Comparison of ENCODE assay signal across 11 cellular contexts in genomic region chr16:82631701-82632685, GRCh38. TPM values are rescaled to one million over a fixed set of nuclear protein-coding genes. Genes with fewer than 3 reads are reported as not detected.
DNase-seq lines count a peak whose midpoint lies in the region; ATAC-seq and TF ChIP-seq lines count a peak whose summit lies in the region.
"Had no signal": no experiment of that assay in that cellular context is flagged by ENCODE, and none has a peak within 500 bp of the region (broad histone marks: within the 10 kb centered on the region; RNA-seq: fewer than 3 reads in every experiment).

No MANE protein-coding gene starts in this region.

- no peaks in the 10 kb centered on the region for H3K79me2 ChIP-seq in DND-41 (ENCODE audit: insufficient read depth, low read length)

- H3K27me3 Mint-ChIP-seq in Caco-2 (ENCODE audit: insufficient read depth, unreplicated experiment) = peaks cover 4% of the 10 kb centered on the region

- no TSS peak for BruUV-seq in Caco-2 (replicated peaks; lab: Mats Ljungman, UMichigan)

- H3K4me1 ChIP-seq in DND-41 (ENCODE audit: insufficient read depth, low read length) (no peaks in the 10 kb centered on the region), HAP-1 (peaks cover 46% of the 10 kb centered on the region), Caco-2 (peaks cover 28% of the 10 kb centered on the region)

- TF ChIP-seq CTCF in DND-41 (IDR thresholded peaks at IDR 0.05; ENCODE audit: borderline replicate concordance, extremely low read depth, low read length, poor library complexity, severe bottlenecking) (peak; percentile 53), astrocyte of the cerebellum (IDR thresholded peaks at IDR 0.05; ENCODE audit: low read depth, low read length, missing control alignments) (peak; percentile 45), Caco-2 (IDR thresholded peaks at IDR 0.05; ENCODE audit: insufficient read depth in 1 of 2, low read depth in 1 of 2, low read length in 1 of 2, severe bottlenecking in 1 of 2, unreplicated experiment in 1 of 2) (peak in 1 of 2 experiments; percentile 30)

- H3K9ac ChIP-seq in DND-41 (ENCODE audit: low read depth, low read length) = no peak overlapping the region

- H2AFZ ChIP-seq in DND-41 (ENCODE audit: low read depth, low read length) = no peak overlapping the region

- H3K4me1 Mint-ChIP-seq in Caco-2 (ENCODE audit: low read depth, unreplicated experiment) = peaks cover 30% of the 10 kb centered on the region

- H3K27me3 ChIP-seq in DND-41 (ENCODE audit: insufficient read depth, low read length, poor library complexity) (peaks cover 7% of the 10 kb centered on the region), HAP-1 (ENCODE audit: low read depth) (no peaks in the 10 kb centered on the region), Caco-2 (replicated peaks; ENCODE audit: control insufficient read depth, insufficient read depth, low read length) (no peaks in the 10 kb centered on the region)

- H3K36me3 Mint-ChIP-seq in Caco-2 (ENCODE audit: insufficient read depth, unreplicated experiment) = no peaks in the 10 kb centered on the region

- in situ Hi-C loops in HAP-1 (cut with MboI; ENCODE audit: low sequenced_read_pairs) (loop anchor here (10.0 kb wide), 1 partner anchor 367 kb away; no protein-coding TSS in a partner anchor), astrocyte of the cerebellum (cut with HindIII; ENCODE audit: low sequenced_read_pairs) (loop anchor here (25.0 kb wide), 1 partner anchor 595 kb away; the partner anchor contains the start of gene HSD17B2)

- no peak overlapping the region for H3K4me2 ChIP-seq in DND-41 (ENCODE audit: insufficient read depth, low read length)

- DNase-seq in DND-41 (no peak), HAP-1 (ENCODE audit: low spot score in 2 of 2) (peak; percentile 26 to 46), astrocyte of the cerebellum (ENCODE audit: low read depth) (no peak), myocyte (ENCODE audit: low read depth) (peak; percentile 82), Caco-2 (no peak), globus pallidus (ENCODE audit: low spot score) (no peak), HPDE6-E6E7 (ENCODE audit: extremely low spot score) (no peak)
- DNase-seq: hypothalamus, NCI-H146, nephron progenitor cell had no signal

- no peak for ATAC-seq in DND-41 (ENCODE audit: insufficient read depth, low read depth)
- no peak for ATAC-seq in GM21717 (IDR thresholded peaks at IDR 0.05; ENCODE audit: unreplicated experiment)

- no peaks in the 10 kb centered on the region for H3K9me3 Mint-ChIP-seq in Caco-2 (ENCODE audit: unreplicated experiment)
- H3K9me3 Mint-ChIP-seq: nephron progenitor cell had no signal

- H4K20me1 ChIP-seq in DND-41 (ENCODE audit: insufficient read depth, low read length) = no peaks in the 10 kb centered on the region; the same call in 1 of the 2 replicates

- intact Hi-C loops in Caco-2 (cut with micrococcal nuclease; ENCODE audit: unreplicated experiment) = no loop called here

- H3K27ac ChIP-seq in DND-41 (ENCODE audit: low read length) = no peak overlapping the region

- POLR2A ChIA-PET in Caco-2 (lab: Charles Lee) = no interaction called here

- CTCF ChIA-PET in Caco-2 (lab: Charles Lee) = interaction anchor here (0.5 to 2.5 kb wide), 5 partner anchors 8 to 1187 kb away, joined by 3 to 20 read pairs (median 6); no protein-coding TSS in a partner anchor

- H3K4me3 ChIP-seq in DND-41 (ENCODE audit: low read depth in 1 of 2, low read length in 2 of 2) (no peak overlapping the region), HAP-1 (no peak overlapping the region), astrocyte of the cerebellum (ENCODE audit: low read depth, low read length) (no peak overlapping the region), Caco-2 (ENCODE audit: low read depth, low read length) (no peak overlapping the region)

- no peaks in the 10 kb centered on the region for H3K36me3 ChIP-seq in DND-41 (ENCODE audit: insufficient read depth, low read length)
- H3K36me3 ChIP-seq in HAP-1 (replicated peaks) = no peaks in the 10 kb centered on the region
- H3K36me3 ChIP-seq in Caco-2 (ENCODE audit: control insufficient read depth, insufficient read depth, low read length) = no peaks in the 10 kb centered on the region

- no peak overlapping the region for H3K4me3 Mint-ChIP-seq in Caco-2 (ENCODE audit: unreplicated experiment)
- H3K4me3 Mint-ChIP-seq: nephron progenitor cell had no signal

- H3K9me3 ChIP-seq in DND-41 (ENCODE audit: insufficient read depth, low read length, severe bottlenecking) = no peaks in the 10 kb centered on the region
- H3K9me3 ChIP-seq in HAP-1 = no peaks in the 10 kb centered on the region
- H3K9me3 ChIP-seq in Caco-2 = no peaks in the 10 kb centered on the region

- H3K27ac Mint-ChIP-seq in Caco-2 (ENCODE audit: unreplicated experiment) = no peak overlapping the region
- H3K27ac Mint-ChIP-seq: nephron progenitor cell had no signal

RNA-seq across cellular contexts. Expression of gene CDH13, which starts 5.2 kb away (rescaled TPM):
- total RNA-seq in myocyte = 154 and 160 TPM in 2 replicates
- polyA plus RNA-seq in myocyte (2012) = 169 TPM
- 2.2 and 3.5 TPM in 2 replicates for total RNA-seq in Caco-2 (2022)

Comparison
In these comparisons a context has a peak if more than half of its experiments do, and no peak if none do; other contexts are left out.
1. DNase-seq: peak in HAP-1 (2 of 2) and myocyte (single experiment); none in DND-41 (single experiment), astrocyte of the cerebellum (single experiment), Caco-2 (0 of 2), globus pallidus (single experiment) and HPDE6-E6E7 (single experiment).
2. RNA of gene CDH13, which starts 5.2 kb away (total RNA-seq): 154 to 160 TPM in myocyte; 2.2 to 3.5 TPM in Caco-2; every median in the first group is over 10 times any median in the second.